ENCODE assay signal across 15 cellular contexts in genomic region chr19:30739394-30739793, GRCh38.
"Had no signal": no experiment of that assay in that cellular context is flagged by ENCODE, and none has a peak within 500 bp of the region (broad histone marks: within the 10 kb centered on the region; RNA-seq: fewer than 3 reads in every experiment).

No MANE protein-coding gene starts in this region.

- H3K9me3 Mint-ChIP-seq: dendritic cell treated with granulocyte-macrophage colony-stimulating factor and Interleukin-4, amounts not matched to agents 40 ng/mL and 50 ng/mL, for 4 days; effector memory CD8-positive, alpha-beta T cell; naive thymus-derived CD8-positive, alpha-beta T cell had no signal

- H3K27ac Mint-ChIP-seq: dendritic cell treated with granulocyte-macrophage colony-stimulating factor and Interleukin-4, amounts not matched to agents 40 ng/mL and 50 ng/mL, for 4 days; effector memory CD8-positive, alpha-beta T cell; naive thymus-derived CD8-positive, alpha-beta T cell had no signal

- H3K4me3 Mint-ChIP-seq: dendritic cell treated with granulocyte-macrophage colony-stimulating factor and Interleukin-4, amounts not matched to agents 40 ng/mL and 50 ng/mL, for 4 days; effector memory CD8-positive, alpha-beta T cell; naive thymus-derived CD8-positive, alpha-beta T cell had no signal

- DNase-seq: effector memory CD8-positive, alpha-beta T cell; islet precursor cell; left ventricle myocardium inferior; mucosa of descending colon; naive thymus-derived CD8-positive, alpha-beta T cell; posterior cingulate gyrus; small intestine; stimulated activated CD4-positive, alpha-beta T cell treated with anti-CD3 and anti-CD28 coated beads, Interleukin-12 subunit alpha, Interleukin-12 subunit beta, amount 100 ng/mL, for 4 hours; stimulated activated naive CD4-positive, alpha-beta T cell; stomach; substantia nigra; trophoblast cell had no signal

- H3K36me3 Mint-ChIP-seq: naive thymus-derived CD8-positive, alpha-beta T cell had no signal

- ATAC-seq: effector memory CD8-positive, alpha-beta T cell; mucosa of descending colon; naive thymus-derived CD8-positive, alpha-beta T cell had no signal

- H3K4me1 Mint-ChIP-seq: naive thymus-derived CD8-positive, alpha-beta T cell had no signal

- H3K4me3 ChIP-seq: esophagus muscularis mucosa, left ventricle myocardium inferior, mucosa of descending colon, stomach, thoracic aorta had no signal
